ENCODE assay signal across 21 cellular contexts in genomic region chr6:70764706-70765105, GRCh38.
"Had no signal": no experiment of that assay in that cellular context is flagged by ENCODE, and none has a peak within 500 bp of the region (broad histone marks: within the 10 kb centered on the region; RNA-seq: fewer than 3 reads in every experiment).

No MANE protein-coding gene starts in this region.

- H3K9me3 Mint-ChIP-seq: stimulated activated effector memory CD8-positive, alpha-beta T cell treated with anti-CD3 and anti-CD28 coated beads, Interleukin-12 subunit alpha, Interleukin-12 subunit beta, amount 100 ng/mL, for 72 hours had no signal

- H3K27me3 Mint-ChIP-seq: naive thymus-derived CD4-positive, alpha-beta T cell had no signal

- H3K4me1 Mint-ChIP-seq: nephron had no signal

- DNase-seq: dermis blood vessel endothelial cell; effector memory CD4-positive, alpha-beta T cell; hypothalamus; left lung; midbrain; naive thymus-derived CD4-positive, alpha-beta T cell; nucleus accumbens; psoas muscle; right cardiac atrium; sigmoid colon; stimulated activated CD4-positive, alpha-beta T cell treated with anti-CD3 and anti-CD28 coated beads, Interleukin-2, amount 100 ng/mL, for 24 hours; stimulated activated CD4-positive, alpha-beta T cell treated with anti-CD3 and anti-CD28 coated beads, Interleukin-4, amount 100 ng/mL, for 24 hours; stimulated activated naive CD4-positive, alpha-beta T cell treated with Interleukin-2 at 50 U/mL for 16 hours; substantia nigra; testis; transverse colon; upper lobe of right lung; uterus had no signal

- H3K4me3 ChIP-seq: coronary artery, left lung, psoas muscle, sigmoid colon, testis, transverse colon, upper lobe of right lung, uterus had no signal

- ATAC-seq: left lung; naive thymus-derived CD4-positive, alpha-beta T cell; right cardiac atrium; stimulated activated effector memory CD8-positive, alpha-beta T cell treated with anti-CD3 and anti-CD28 coated beads, Interleukin-12 subunit alpha, Interleukin-12 subunit beta, amount 100 ng/mL, for 72 hours; upper lobe of right lung had no signal

- H3K27ac Mint-ChIP-seq: nephron; stimulated activated effector memory CD8-positive, alpha-beta T cell treated with anti-CD3 and anti-CD28 coated beads, Interleukin-12 subunit alpha, Interleukin-12 subunit beta, amount 100 ng/mL, for 72 hours had no signal

- H3K4me3 Mint-ChIP-seq: naive thymus-derived CD4-positive, alpha-beta T cell; nephron; stimulated activated effector memory CD8-positive, alpha-beta T cell treated with anti-CD3 and anti-CD28 coated beads, Interleukin-12 subunit alpha, Interleukin-12 subunit beta, amount 100 ng/mL, for 72 hours had no signal
